ENCODE assay signal across 7 cellular contexts in genomic region chr18:26655614-26656400, GRCh38.
DNase-seq lines count a peak whose midpoint lies in the region; ATAC-seq and TF ChIP-seq lines count a peak whose summit lies in the region.

No MANE protein-coding gene starts in this region.

- peaks cover 10% of the 10 kb centered on the region for H4K20me1 ChIP-seq in neural progenitor cell (ENCODE audit: low read depth)

- no peak overlapping the region for H3K9ac ChIP-seq in neural progenitor cell

- TF ChIP-seq CTCF in GM12875 (IDR thresholded peaks at IDR 0.05; ENCODE audit: borderline replicate concordance, insufficient read depth, low read depth, low read length) (no peak), gastroesophageal sphincter (IDR thresholded peaks at IDR 0.05) (peak in 1 of 4 experiments; percentile 39), neural progenitor cell (IDR thresholded peaks at IDR 0.05) (peak; percentile 24)

- H3K9me3 ChIP-seq in gastroesophageal sphincter (no peaks in the 10 kb centered on the region), neural progenitor cell (ENCODE audit: low read depth) (no peaks in the 10 kb centered on the region)

- H3K4me1 Mint-ChIP-seq in neural progenitor cell, result peaks cover 53% of the 10 kb centered on the region
- peaks cover 5% of the 10 kb centered on the region for H3K4me1 Mint-ChIP-seq in activated T-helper 17 cell treated with anti-CD3 and anti-CD28 coated beads, Interleukin-2, amount 50 U/mL, for 72 hours

- H3F3A ChIP-seq in neural progenitor cell (ENCODE audit: low read depth), result peaks cover 40% of the 10 kb centered on the region

- ATAC-seq in gastroesophageal sphincter, result peak; percentile 75
- ATAC-seq in HG03097 (IDR thresholded peaks at IDR 0.05; ENCODE audit: low FRiP score, unreplicated experiment), result no peak
- ATAC-seq in activated T-helper 17 cell treated with anti-CD3 and anti-CD28 coated beads, Interleukin-2, amount 50 U/mL, for 72 hours (replicated peaks), result no peak

- H3K9me3 Mint-ChIP-seq in neural progenitor cell, result peaks cover 4% of the 10 kb centered on the region
- H3K9me3 Mint-ChIP-seq in activated T-helper 17 cell treated with anti-CD3 and anti-CD28 coated beads, Interleukin-2, amount 50 U/mL, for 72 hours, result no peaks in the 10 kb centered on the region

- H3K4me3 Mint-ChIP-seq in neural progenitor cell, result peak overlapping the region; percentile 90
- no peak overlapping the region for H3K4me3 Mint-ChIP-seq in activated T-helper 17 cell treated with anti-CD3 and anti-CD28 coated beads, Interleukin-2, amount 50 U/mL, for 72 hours

- no peaks in the 10 kb centered on the region for H3K79me2 ChIP-seq in neural progenitor cell (ENCODE audit: low read depth)

- H3K4me2 ChIP-seq in neural progenitor cell, result peak overlapping the region; percentile 85

- no peak for TF ChIP-seq POLR2A in gastroesophageal sphincter (IDR thresholded peaks at IDR 0.05)

- H3K27ac ChIP-seq in gastroesophageal sphincter (peak overlapping the region; percentile 24 to 96 (median 88)), neural progenitor cell (no peak overlapping the region)

- TF ChIP-seq EP300 in gastroesophageal sphincter (IDR thresholded peaks at IDR 0.05), result no peak

- DNase-seq in LHCN-M2 (ENCODE audit: low read depth), result peak; percentile 17
- DNase-seq in UCSD-AML1 (lab: John Stamatoyannopoulos, UW; ENCODE audit: unreplicated experiment), result peak; percentile 15
- DNase-seq in neural progenitor cell (ENCODE audit: low spot score), result peak; percentile 76

- peaks cover 2% of the 10 kb centered on the region for H3K27me3 Mint-ChIP-seq in neural progenitor cell (ENCODE audit: insufficient read depth, low read depth)
- peaks cover 60% of the 10 kb centered on the region for H3K27me3 Mint-ChIP-seq in activated T-helper 17 cell treated with anti-CD3 and anti-CD28 coated beads, Interleukin-2, amount 50 U/mL, for 72 hours

- WGBS in gastroesophageal sphincter (ENCODE audit: low coverage in 1 of 2), 2 donors, result 0 to 5% methylated on average over 11 to 17 of the region's 56 CpGs

- H3K36me3 Mint-ChIP-seq in neural progenitor cell, result peaks cover 2% of the 10 kb centered on the region
- H3K36me3 Mint-ChIP-seq in activated T-helper 17 cell treated with anti-CD3 and anti-CD28 coated beads, Interleukin-2, amount 50 U/mL, for 72 hours (ENCODE audit: low read depth), result peaks cover 7% of the 10 kb centered on the region

- H3K27ac Mint-ChIP-seq in neural progenitor cell, result peak overlapping the region; percentile 94
- H3K27ac Mint-ChIP-seq in activated T-helper 17 cell treated with anti-CD3 and anti-CD28 coated beads, Interleukin-2, amount 50 U/mL, for 72 hours, result no peak overlapping the region

- H3K36me3 ChIP-seq in gastroesophageal sphincter (no peaks in the 10 kb centered on the region), neural progenitor cell (no peaks in the 10 kb centered on the region)

- H3K4me1 ChIP-seq in gastroesophageal sphincter (peaks cover 0 to 37% (median 0%) of the 10 kb centered on the region in 3 donors), neural progenitor cell (peaks cover 24% of the 10 kb centered on the region)

- H3K27me3 ChIP-seq in gastroesophageal sphincter (no peaks in the 10 kb centered on the region), neural progenitor cell (peaks cover 64% of the 10 kb centered on the region)

- peak overlapping the region; percentile 85 for H2AFZ ChIP-seq in neural progenitor cell (replicated peaks)

- peak overlapping the region; percentile 84 for H3K4me3 ChIP-seq in GM12875 (ENCODE audit: low read depth, low read length)
- peak overlapping the region; percentile 61 to 89 for H3K4me3 ChIP-seq in gastroesophageal sphincter
- peak overlapping the region; percentile 71 for H3K4me3 ChIP-seq in neural progenitor cell

Comparison
In these comparisons a context has a peak if more than half of its experiments do, and no peak if none do; other contexts are left out.
1. DNase-seq: peak in every context shown above with its lines; median percentile 76 in neural progenitor cell; 17 in LHCN-M2; 15 in UCSD-AML1.